Comparison of ENCODE assay signal across 1 cellular context in the genomic region with DNA sequence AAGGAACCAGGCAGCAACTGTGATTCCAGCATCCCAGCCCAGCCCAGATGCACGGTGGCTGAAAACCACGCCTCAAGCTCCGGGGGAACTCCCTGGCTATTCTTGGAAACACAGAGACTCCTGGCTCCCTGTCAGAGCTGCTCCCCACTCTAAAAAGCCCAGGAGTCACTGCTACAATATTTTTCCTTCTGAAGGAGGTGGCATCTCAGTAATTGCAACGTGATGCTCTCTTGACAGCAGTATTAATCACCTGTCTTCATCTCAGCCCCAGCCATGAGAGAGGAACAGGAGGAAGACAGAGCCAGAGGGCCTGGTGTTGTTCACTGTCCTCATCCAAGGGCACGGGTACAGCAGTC.
TF ChIP-seq lines count a peak whose summit lies in the region.

No MANE protein-coding gene starts in this region.

TF ChIP-seq in K562, 482 proteins besides CTCF, POLR2A, EP300 and RAD21 (continued from another document):
- TF ChIP-seq, protein P1, sequence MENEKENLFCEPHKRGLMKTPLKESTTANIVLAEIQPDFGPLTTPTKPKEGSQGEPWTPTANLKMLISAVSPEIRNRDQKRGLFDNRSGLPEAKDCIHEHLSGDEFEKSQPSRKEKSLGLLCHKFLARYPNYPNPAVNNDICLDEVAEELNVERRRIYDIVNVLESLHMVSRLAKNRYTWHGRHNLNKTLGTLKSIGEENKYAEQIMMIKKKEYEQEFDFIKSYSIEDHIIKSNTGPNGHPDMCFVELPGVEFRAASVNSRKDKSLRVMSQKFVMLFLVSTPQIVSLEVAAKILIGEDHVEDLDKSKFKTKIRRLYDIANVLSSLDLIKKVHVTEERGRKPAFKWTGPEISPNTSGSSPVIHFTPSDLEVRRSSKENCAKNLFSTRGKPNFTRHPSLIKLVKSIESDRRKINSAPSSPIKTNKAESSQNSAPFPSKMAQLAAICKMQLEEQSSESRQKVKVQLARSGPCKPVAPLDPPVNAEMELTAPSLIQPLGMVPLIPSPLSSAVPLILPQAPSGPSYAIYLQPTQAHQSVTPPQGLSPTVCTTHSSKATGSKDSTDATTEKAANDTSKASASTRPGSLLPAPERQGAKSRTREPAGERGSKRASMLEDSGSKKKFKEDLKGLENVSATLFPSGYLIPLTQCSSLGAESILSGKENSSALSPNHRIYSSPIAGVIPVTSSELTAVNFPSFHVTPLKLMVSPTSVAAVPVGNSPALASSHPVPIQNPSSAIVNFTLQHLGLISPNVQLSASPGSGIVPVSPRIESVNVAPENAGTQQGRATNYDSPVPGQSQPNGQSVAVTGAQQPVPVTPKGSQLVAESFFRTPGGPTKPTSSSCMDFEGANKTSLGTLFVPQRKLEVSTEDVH (IDR thresholded peaks at IDR 0.05; ENCODE audit: low read depth, partially characterized antibody): no peak
- peak; percentile 6; the same call in 1 of the 2 replicates for TF ChIP-seq GABPA (tag; conservative IDR thresholded peaks at IDR 0.05; ENCODE audit: low read depth)
- TF ChIP-seq, protein P2, sequence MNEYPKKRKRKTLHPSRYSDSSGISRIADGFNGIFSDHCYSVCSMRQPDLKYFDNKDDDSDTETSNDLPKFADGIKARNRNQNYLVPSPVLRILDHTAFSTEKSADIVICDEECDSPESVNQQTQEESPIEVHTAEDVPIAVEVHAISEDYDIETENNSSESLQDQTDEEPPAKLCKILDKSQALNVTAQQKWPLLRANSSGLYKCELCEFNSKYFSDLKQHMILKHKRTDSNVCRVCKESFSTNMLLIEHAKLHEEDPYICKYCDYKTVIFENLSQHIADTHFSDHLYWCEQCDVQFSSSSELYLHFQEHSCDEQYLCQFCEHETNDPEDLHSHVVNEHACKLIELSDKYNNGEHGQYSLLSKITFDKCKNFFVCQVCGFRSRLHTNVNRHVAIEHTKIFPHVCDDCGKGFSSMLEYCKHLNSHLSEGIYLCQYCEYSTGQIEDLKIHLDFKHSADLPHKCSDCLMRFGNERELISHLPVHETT (CRISPR knock-in tag; conservative IDR thresholded peaks at IDR 0.05 in 1 of 2, IDR thresholded peaks at IDR 0.05 in 1 of 2): 0 out of 4 replicates have a peak, but pooled peaks of 1 of the 2 experiments have one; percentile 3
- TF ChIP-seq FOXJ3 (CRISPR knock-in tag; IDR thresholded peaks at IDR 0.05): no peak
- no peak for TF ChIP-seq TSC22D4 (tag; IDR thresholded peaks at IDR 0.05)
- TF ChIP-seq, protein P3, sequence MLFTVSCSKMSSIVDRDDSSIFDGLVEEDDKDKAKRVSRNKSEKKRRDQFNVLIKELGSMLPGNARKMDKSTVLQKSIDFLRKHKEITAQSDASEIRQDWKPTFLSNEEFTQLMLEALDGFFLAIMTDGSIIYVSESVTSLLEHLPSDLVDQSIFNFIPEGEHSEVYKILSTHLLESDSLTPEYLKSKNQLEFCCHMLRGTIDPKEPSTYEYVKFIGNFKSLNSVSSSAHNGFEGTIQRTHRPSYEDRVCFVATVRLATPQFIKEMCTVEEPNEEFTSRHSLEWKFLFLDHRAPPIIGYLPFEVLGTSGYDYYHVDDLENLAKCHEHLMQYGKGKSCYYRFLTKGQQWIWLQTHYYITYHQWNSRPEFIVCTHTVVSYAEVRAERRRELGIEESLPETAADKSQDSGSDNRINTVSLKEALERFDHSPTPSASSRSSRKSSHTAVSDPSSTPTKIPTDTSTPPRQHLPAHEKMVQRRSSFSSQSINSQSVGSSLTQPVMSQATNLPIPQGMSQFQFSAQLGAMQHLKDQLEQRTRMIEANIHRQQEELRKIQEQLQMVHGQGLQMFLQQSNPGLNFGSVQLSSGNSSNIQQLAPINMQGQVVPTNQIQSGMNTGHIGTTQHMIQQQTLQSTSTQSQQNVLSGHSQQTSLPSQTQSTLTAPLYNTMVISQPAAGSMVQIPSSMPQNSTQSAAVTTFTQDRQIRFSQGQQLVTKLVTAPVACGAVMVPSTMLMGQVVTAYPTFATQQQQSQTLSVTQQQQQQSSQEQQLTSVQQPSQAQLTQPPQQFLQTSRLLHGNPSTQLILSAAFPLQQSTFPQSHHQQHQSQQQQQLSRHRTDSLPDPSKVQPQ (CRISPR knock-in tag; IDR thresholded peaks at IDR 0.05; ENCODE audit: borderline replicate concordance): no peak
- TF ChIP-seq NR2C2 (CRISPR knock-in tag; IDR thresholded peaks at IDR 0.05): no peak
- TF ChIP-seq NR2C2 (tag; IDR thresholded peaks at IDR 0.05): 0 out of 2 replicates have a peak, but pooled peaks have one; percentile 8
- TF ChIP-seq SLC30A9 (CRISPR knock-in tag; IDR thresholded peaks at IDR 0.05): no peak
- TF ChIP-seq NELFE (IDR thresholded peaks at IDR 0.05; ENCODE audit: insufficient read depth, insufficient read length): no peak
